Comparison of ENCODE assay signal across 11 cellular contexts in the genomic region with DNA sequence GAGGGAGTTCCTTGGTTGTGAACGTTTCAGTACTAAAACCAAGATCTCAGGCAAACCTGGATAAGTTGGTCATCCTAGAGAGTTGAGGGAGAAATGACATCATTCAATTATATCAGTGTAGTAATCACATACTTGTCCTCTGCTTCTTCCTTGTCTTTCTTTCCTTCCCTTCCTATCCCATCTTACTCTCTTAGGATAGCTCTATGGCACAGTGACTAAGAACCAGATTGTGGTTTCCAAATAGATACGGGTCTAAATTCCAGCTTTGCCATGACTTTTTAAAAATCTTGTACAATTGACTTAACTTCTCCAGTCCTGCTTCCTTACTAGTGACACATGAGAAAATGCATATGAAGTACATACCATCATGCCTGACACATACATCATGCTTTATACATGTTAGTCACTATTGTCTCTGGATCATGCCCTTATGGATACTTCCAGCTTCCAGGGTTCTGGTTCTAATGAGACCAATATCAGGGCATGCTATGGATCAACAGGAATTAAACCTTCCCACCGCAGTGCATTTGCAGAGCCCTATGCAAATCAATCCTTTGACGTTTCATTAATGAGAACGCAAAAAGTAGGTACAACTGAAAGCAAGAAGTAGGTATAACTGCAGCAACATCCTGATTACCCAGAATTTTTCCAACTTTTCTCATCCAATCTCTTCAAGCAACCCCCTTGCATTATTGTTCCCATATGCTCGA.
DNase-seq lines count a peak whose midpoint lies in the region; ATAC-seq and TF ChIP-seq lines count a peak whose summit lies in the region.
"Had no signal": no experiment of that assay in that cellular context is flagged by ENCODE, and none has a peak within 500 bp of the region (broad histone marks: within the 10 kb centered on the region; RNA-seq: fewer than 3 reads in every experiment).

No MANE protein-coding gene starts in this region.

- H3K9me3 Mint-ChIP-seq in T-helper 2 cell treated with Interferon-gamma antibody and Interleukin-4, amounts not matched to agents 5 μg/mL and 100 μg/mL, for 36 hours = no peaks in the 10 kb centered on the region
- no peaks in the 10 kb centered on the region for H3K9me3 Mint-ChIP-seq in activated CD8-positive, alpha-beta T cell treated with anti-CD3 and anti-CD28 coated beads, Interleukin-2, amount 10 ng/mL, durations not matched to agents 7 days and 5 days (ENCODE audit: insufficient read depth)

- no peak for ATAC-seq in activated CD8-positive, alpha-beta T cell treated with anti-CD3 and anti-CD28 coated beads, Interleukin-2, amount 10 ng/mL, durations not matched to agents 7 days and 5 days
- ATAC-seq in foreskin keratinocyte (no peak), HG03196 (IDR thresholded peaks at IDR 0.05; ENCODE audit: unreplicated experiment) (no peak), HG02798 (IDR thresholded peaks at IDR 0.05; ENCODE audit: poor library complexity, unreplicated experiment) (no peak)

- no peaks in the 10 kb centered on the region for H3K27me3 Mint-ChIP-seq in T-helper 2 cell treated with Interferon-gamma antibody and Interleukin-4, amounts not matched to agents 5 μg/mL and 100 μg/mL, for 36 hours (ENCODE audit: low read depth)
- H3K27me3 Mint-ChIP-seq in activated CD8-positive, alpha-beta T cell treated with anti-CD3 and anti-CD28 coated beads, Interleukin-2, amount 10 ng/mL, durations not matched to agents 7 days and 5 days (ENCODE audit: low read depth) = no peaks in the 10 kb centered on the region

- peak overlapping the region; percentile 13 for H2AFZ ChIP-seq in smooth muscle cell (ENCODE audit: low read depth)

- H3K79me2 ChIP-seq in smooth muscle cell (ENCODE audit: low read depth) = no peaks in the 10 kb centered on the region

- WGBS in smooth muscle cell (ENCODE audit: low lambda C conversion rate) = 46% methylated on average over 6 of the region's 6 CpGs

- peak overlapping the region; percentile 97 for H3K27ac ChIP-seq in foreskin keratinocyte
- H3K27ac ChIP-seq in smooth muscle cell (ENCODE audit: low read depth) = peak overlapping the region; percentile 99

- TF ChIP-seq CTCF in foreskin keratinocyte (conservative IDR thresholded peaks at IDR 0.05) (no peak), smooth muscle cell (IDR thresholded peaks at IDR 0.05; ENCODE audit: borderline replicate concordance, insufficient read depth, poor library complexity, severe bottlenecking) (no peak)

- H3K27me3 ChIP-seq in foreskin keratinocyte (no peaks in the 10 kb centered on the region), smooth muscle cell (ENCODE audit: low read depth) (no peaks in the 10 kb centered on the region)

- H3K4me3 Mint-ChIP-seq in T-helper 2 cell treated with Interferon-gamma antibody and Interleukin-4, amounts not matched to agents 5 μg/mL and 100 μg/mL, for 36 hours = peak overlapping the region; percentile 68
- no peak overlapping the region for H3K4me3 Mint-ChIP-seq in activated CD8-positive, alpha-beta T cell treated with anti-CD3 and anti-CD28 coated beads, Interleukin-2, amount 10 ng/mL, durations not matched to agents 7 days and 5 days

- peaks cover 85% of the 10 kb centered on the region for H3K4me1 Mint-ChIP-seq in T-helper 2 cell treated with Interferon-gamma antibody and Interleukin-4, amounts not matched to agents 5 μg/mL and 100 μg/mL, for 36 hours (ENCODE audit: low read depth)
- peaks cover 70% of the 10 kb centered on the region for H3K4me1 Mint-ChIP-seq in activated CD8-positive, alpha-beta T cell treated with anti-CD3 and anti-CD28 coated beads, Interleukin-2, amount 10 ng/mL, durations not matched to agents 7 days and 5 days (ENCODE audit: low read depth)

- H3K4me1 ChIP-seq in foreskin keratinocyte (peaks cover 68% of the 10 kb centered on the region), smooth muscle cell (ENCODE audit: low read depth) (peaks cover 29% of the 10 kb centered on the region)

- peak overlapping the region; percentile 96 for H3K9ac ChIP-seq in smooth muscle cell (ENCODE audit: low read depth)

- CTCF ChIA-PET in activated CD8-positive, alpha-beta T cell treated with anti-CD3 and anti-CD28 coated beads, Interleukin-2, amount 10 ng/mL, durations not matched to agents 7 days and 5 days (lab: Charles Lee) = interaction anchor here (1.3 kb wide), 1 partner anchor 11 kb away, joined by 3 read pairs; no protein-coding TSS in a partner anchor

- H3K36me3 Mint-ChIP-seq in T-helper 2 cell treated with Interferon-gamma antibody and Interleukin-4, amounts not matched to agents 5 μg/mL and 100 μg/mL, for 36 hours (ENCODE audit: low read depth) = no peaks in the 10 kb centered on the region
- no peaks in the 10 kb centered on the region for H3K36me3 Mint-ChIP-seq in activated CD8-positive, alpha-beta T cell treated with anti-CD3 and anti-CD28 coated beads, Interleukin-2, amount 10 ng/mL, durations not matched to agents 7 days and 5 days (ENCODE audit: low read depth)

- peaks cover 39% of the 10 kb centered on the region for H3F3A ChIP-seq in smooth muscle cell (ENCODE audit: low read depth)

- no peak for DNase-seq in T-helper 2 cell treated with Interferon-gamma antibody and Interleukin-4, amounts not matched to agents 5 μg/mL and 100 μg/mL, for 36 hours (ENCODE audit: low spot score)
- no peak for DNase-seq in T-helper 2 cell
- no peak for DNase-seq in activated CD8-positive, alpha-beta T cell treated with anti-CD3 and anti-CD28 coated beads, Interleukin-2, amount 10 ng/mL, durations not matched to agents 7 days and 5 days
- peak; percentile 45 to 79 for DNase-seq in foreskin keratinocyte
- no peak for DNase-seq in smooth muscle cell (lab: John Stamatoyannopoulos, UW; ENCODE audit: unreplicated experiment)
- no peak for DNase-seq in RKO (ENCODE audit: low spot score)
- DNase-seq: effector CD8-positive, alpha-beta T cell; NCI-H2081 treated with DMSO at 0.1 percent for 48 hours had no signal

- H3K27ac Mint-ChIP-seq in T-helper 2 cell treated with Interferon-gamma antibody and Interleukin-4, amounts not matched to agents 5 μg/mL and 100 μg/mL, for 36 hours = peak overlapping the region; percentile 90
- peak overlapping the region; percentile 37 for H3K27ac Mint-ChIP-seq in activated CD8-positive, alpha-beta T cell treated with anti-CD3 and anti-CD28 coated beads, Interleukin-2, amount 10 ng/mL, durations not matched to agents 7 days and 5 days
- H3K27ac Mint-ChIP-seq: progenitor cell of endocrine pancreas had no signal

- H3K4me3 ChIP-seq in smooth muscle cell = peak overlapping the region; percentile 30

- peak overlapping the region; percentile 81 for H3K4me2 ChIP-seq in smooth muscle cell

- POLR2A ChIA-PET in activated CD8-positive, alpha-beta T cell treated with anti-CD3 and anti-CD28 coated beads, Interleukin-2, amount 10 ng/mL, durations not matched to agents 7 days and 5 days (lab: Charles Lee) = no interaction called here

- no peaks in the 10 kb centered on the region for H3K36me3 ChIP-seq in smooth muscle cell (ENCODE audit: low read depth)

- H4K20me1 ChIP-seq in smooth muscle cell (ENCODE audit: low read depth) = no peaks in the 10 kb centered on the region

- H3K9me3 ChIP-seq in smooth muscle cell (replicated peaks; ENCODE audit: low read depth) = no peaks in the 10 kb centered on the region

Comparison
In these comparisons a context has a peak if more than half of its experiments do, and no peak if none do; other contexts are left out.
1. DNase-seq: peak in foreskin keratinocyte (2 of 2); none in T-helper 2 cell treated with Interferon-gamma antibody and Interleukin-4, amounts not matched to agents 5 μg/mL and 100 μg/mL, for 36 hours (single experiment), T-helper 2 cell (0 of 5), activated CD8-positive, alpha-beta T cell treated with anti-CD3 and anti-CD28 coated beads, Interleukin-2, amount 10 ng/mL, durations not matched to agents 7 days and 5 days (single experiment), smooth muscle cell (single experiment) and RKO (single experiment).